In the genomic region with DNA sequence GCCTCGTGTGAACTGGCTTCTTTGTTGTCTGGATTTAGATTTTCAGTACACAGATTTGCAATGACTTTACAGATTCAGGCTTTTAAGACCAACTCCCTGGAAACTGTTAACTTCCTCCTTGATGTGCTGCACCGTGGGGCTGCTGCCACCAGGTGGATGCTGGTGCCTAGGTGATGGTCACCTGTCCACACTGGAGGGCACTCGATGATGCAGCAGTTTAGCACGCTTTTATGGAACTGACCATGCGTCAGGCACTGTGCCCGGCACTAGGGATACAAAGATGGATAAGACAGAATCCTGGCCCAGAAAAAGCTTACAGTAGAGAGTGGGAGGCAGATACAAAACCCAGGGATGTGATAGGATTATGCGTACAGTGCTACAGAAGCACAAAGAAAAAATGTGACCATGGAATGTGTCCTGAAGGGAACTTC, we compare ENCODE assay signal across 9 cellular contexts.
DNase-seq lines count a peak whose midpoint lies in the region; ATAC-seq and TF ChIP-seq lines count a peak whose summit lies in the region.
"Had no signal": no experiment of that assay in that cellular context is flagged by ENCODE, and none has a peak within 500 bp of the region (broad histone marks: within the 10 kb centered on the region; RNA-seq: fewer than 3 reads in every experiment).

No MANE protein-coding gene starts in this region.

- H3K9ac ChIP-seq in PC-3 (ENCODE audit: low read length), result no peak overlapping the region

- no peak overlapping the region; the same call in 1 of the 2 replicates for H2AFZ ChIP-seq in PC-3 (ENCODE audit: low read length)

- no peaks in the 10 kb centered on the region for H3K4me1 Mint-ChIP-seq in CD14-positive monocyte
- peaks cover 32% of the 10 kb centered on the region for H3K4me1 Mint-ChIP-seq in glutamatergic neuron (ENCODE audit: low read depth, unreplicated experiment)
- H3K4me1 Mint-ChIP-seq: activated naive CD4-positive, alpha-beta T cell treated with anti-CD3 and anti-CD28 coated beads, Interleukin-2, amount 50 U/mL, for 24 hours had no signal

- CTCF ChIA-PET in PC-3 (lab: Charles Lee), result interaction anchor here (0.5 to 0.6 kb wide), 2 partner anchors 60 to 1776 kb away, joined by 3 to 4 read pairs; no protein-coding TSS in a partner anchor

- H3F3A ChIP-seq in PC-3 (ENCODE audit: low read length, unreplicated experiment), result no peaks in the 10 kb centered on the region

- H3K27me3 Mint-ChIP-seq in CD14-positive monocyte (ENCODE audit: low read depth in 3 of 3) (no peaks in the 10 kb centered on the region), glutamatergic neuron (ENCODE audit: unreplicated experiment) (no peaks in the 10 kb centered on the region)

- no peaks in the 10 kb centered on the region for H3K79me2 ChIP-seq in PC-3 (ENCODE audit: low read length)

- H3K9me3 Mint-ChIP-seq in CD14-positive monocyte (no peaks in the 10 kb centered on the region), glutamatergic neuron (ENCODE audit: unreplicated experiment) (peaks cover 6% of the 10 kb centered on the region)
- H3K9me3 Mint-ChIP-seq: activated naive CD4-positive, alpha-beta T cell treated with anti-CD3 and anti-CD28 coated beads, Interleukin-2, amount 50 U/mL, for 24 hours had no signal

- no peak for DNase-seq in CD14-positive monocyte (ENCODE audit: low spot score)
- DNase-seq in PC-3, result peak; percentile 68
- no peak for DNase-seq in glutamatergic neuron
- no peak for DNase-seq in COLO829 (ENCODE audit: low spot score)
- DNase-seq in central memory CD4-positive, alpha-beta T cell, result no peak

- no peaks in the 10 kb centered on the region for H3K36me3 Mint-ChIP-seq in CD14-positive monocyte
- H3K36me3 Mint-ChIP-seq in glutamatergic neuron (ENCODE audit: unreplicated experiment), result no peaks in the 10 kb centered on the region
- H3K36me3 Mint-ChIP-seq: activated naive CD4-positive, alpha-beta T cell treated with anti-CD3 and anti-CD28 coated beads, Interleukin-2, amount 50 U/mL, for 24 hours had no signal

- H3K27me3 ChIP-seq in PC-3 (ENCODE audit: low read length), result peaks cover 4% of the 10 kb centered on the region; the same call in 1 of the 2 replicates

- no peak overlapping the region for H3K27ac ChIP-seq in PC-3 (ENCODE audit: low read length)

- H3K4me2 ChIP-seq in PC-3 (ENCODE audit: low read length), result no peak overlapping the region

- TF ChIP-seq CTCF in CD14-positive monocyte (IDR thresholded peaks at IDR 0.05) (peak; percentile 24), PC-3 (conservative IDR thresholded peaks at IDR 0.05; ENCODE audit: low read depth, low read length) (peak; percentile 86), glutamatergic neuron (IDR thresholded peaks at IDR 0.05; ENCODE audit: partially characterized antibody, unreplicated experiment) (peak; percentile 23)

- H3K27ac Mint-ChIP-seq in CD14-positive monocyte (no peak overlapping the region), glutamatergic neuron (ENCODE audit: unreplicated experiment) (peak overlapping the region; percentile 39)
- H3K27ac Mint-ChIP-seq: activated naive CD4-positive, alpha-beta T cell treated with anti-CD3 and anti-CD28 coated beads, Interleukin-2, amount 50 U/mL, for 24 hours had no signal

- H3K4me3 Mint-ChIP-seq in CD14-positive monocyte (no peak overlapping the region), glutamatergic neuron (ENCODE audit: unreplicated experiment) (peak overlapping the region; percentile 16)
- H3K4me3 Mint-ChIP-seq: activated naive CD4-positive, alpha-beta T cell treated with anti-CD3 and anti-CD28 coated beads, Interleukin-2, amount 50 U/mL, for 24 hours had no signal

- H3K4me3 ChIP-seq in PC-3 (ENCODE audit: low read length), result no peak overlapping the region

- BruUV-seq in PC-3 (replicated peaks; lab: Mats Ljungman, UMichigan), result no TSS peak

- H3K36me3 ChIP-seq in PC-3 (ENCODE audit: low read depth, low read length), result no peaks in the 10 kb centered on the region

- peaks cover 5% of the 10 kb centered on the region; the same call in 1 of the 2 replicates for H3K4me1 ChIP-seq in PC-3 (ENCODE audit: insufficient read depth, low read length)

- no peaks in the 10 kb centered on the region for H3K9me3 ChIP-seq in PC-3 (ENCODE audit: low read length)

- peak; percentile 52 for ATAC-seq in GM19395 (IDR thresholded peaks at IDR 0.05; ENCODE audit: unreplicated experiment)
- peak; percentile 84 for ATAC-seq in PC-3
- no peak for ATAC-seq in GM19467 (IDR thresholded peaks at IDR 0.05; ENCODE audit: unreplicated experiment)
- no peak for ATAC-seq in HG02588 (IDR thresholded peaks at IDR 0.05; ENCODE audit: unreplicated experiment)

- intact Hi-C loops in CD14-positive monocyte (cut with micrococcal nuclease) (no loop called here), PC-3 (cut with micrococcal nuclease) (loop anchor here (1.0 kb wide), 1 partner anchor 172 kb away; no protein-coding TSS in a partner anchor)

- POLR2A ChIA-PET in PC-3 (lab: Charles Lee; ENCODE audit: unreplicated experiment), result interaction anchor here (0.6 kb wide), 1 partner anchor 530 kb away, joined by 3 read pairs; no protein-coding TSS in a partner anchor

- H3K9me2 ChIP-seq in PC-3 (replicated peaks; ENCODE audit: low read length), result no peaks in the 10 kb centered on the region

- H4K20me1 ChIP-seq in PC-3 (ENCODE audit: low read length), result no peaks in the 10 kb centered on the region

Comparison
In these comparisons a context has a peak if more than half of its experiments do, and no peak if none do; other contexts are left out.
1. CTCF ChIP-seq: peak in every context shown above with its lines; median percentile 86 in PC-3; 24 in CD14-positive monocyte; 23 in glutamatergic neuron.
2. ATAC-seq: peak in GM19395 (single experiment) and PC-3 (single experiment); none in GM19467 (single experiment) and HG02588 (single experiment).